Comparison of ENCODE assay signal across 18 cellular contexts in genomic region chr9:123312306-123312877, GRCh38. TPM values are rescaled to one million over a fixed set of nuclear protein-coding genes. Genes with fewer than 3 reads are reported as not detected.
DNase-seq lines count a peak whose midpoint lies in the region; ATAC-seq, FAIRE-seq and TF ChIP-seq lines count a peak whose summit lies in the region.
"Had no signal": no experiment of that assay in that cellular context is flagged by ENCODE, and none has a peak within 500 bp of the region (broad histone marks: within the 10 kb centered on the region; RNA-seq: fewer than 3 reads in every experiment).

No MANE protein-coding gene starts in this region.

- H3K27me3 ChIP-seq in upper lobe of right lung (no peaks in the 10 kb centered on the region), gastrocnemius medialis (no peaks in the 10 kb centered on the region)

- CTCF ChIA-PET in WTC11 (lab: Charles Lee), result interaction anchor here (1.6 to 3.1 kb wide), 2 partner anchors 38 to 82 kb away, joined by 4 to 13 read pairs; no protein-coding TSS in a partner anchor

- H3K4me3 ChIP-seq in kidney (ENCODE audit: low read length in 2 of 2), result no peak overlapping the region
- H3K4me3 ChIP-seq in upper lobe of right lung, result no peak overlapping the region
- H3K4me3 ChIP-seq in gastrocnemius medialis, result no peak overlapping the region

- H3K9me3 ChIP-seq in kidney (ENCODE audit: control insufficient read depth in 1 of 2, low read length in 2 of 2) (no peaks in the 10 kb centered on the region), upper lobe of right lung (no peaks in the 10 kb centered on the region), gastrocnemius medialis (no peaks in the 10 kb centered on the region)

- intact Hi-C loops in kidney (cut with DNase I), result no loop called here
- intact Hi-C loops in upper lobe of right lung (cut with DNase I), result no loop called here
- intact Hi-C loops in gastrocnemius medialis (cut with DNase I; ENCODE audit: low total_unique reads), result no loop called here

- no peak for TF ChIP-seq POLR2A in gastrocnemius medialis (IDR thresholded peaks at IDR 0.05)

- H3K9me3 Mint-ChIP-seq in activated naive CD8-positive, alpha-beta T cell treated with anti-CD3 and anti-CD28 coated beads for 36 hours, result no peaks in the 10 kb centered on the region
- H3K9me3 Mint-ChIP-seq in activated naive CD8-positive, alpha-beta T cell treated with anti-CD3 and anti-CD28 coated beads, Interleukin-2, amount 50 U/mL, for 24 hours, result no peaks in the 10 kb centered on the region
- no peaks in the 10 kb centered on the region for H3K9me3 Mint-ChIP-seq in WTC11
- H3K9me3 Mint-ChIP-seq: CD4-positive, alpha-beta T cell had no signal

- no peak for ATAC-seq in activated naive CD8-positive, alpha-beta T cell treated with anti-CD3 and anti-CD28 coated beads, Interleukin-2, amount 50 U/mL, for 24 hours
- ATAC-seq in WTC11, result peak; percentile 72
- ATAC-seq in upper lobe of right lung, result peak; percentile 14
- ATAC-seq in gastrocnemius medialis, result no peak
- ATAC-seq in HG03460 (IDR thresholded peaks at IDR 0.05; ENCODE audit: unreplicated experiment), result no peak
- ATAC-seq: SK-N-SH treated with all-trans-retinoic acid at 6 μM for 48 hours had no signal

- no peaks in the 10 kb centered on the region for H3K27me3 Mint-ChIP-seq in activated naive CD8-positive, alpha-beta T cell treated with anti-CD3 and anti-CD28 coated beads for 36 hours
- no peaks in the 10 kb centered on the region for H3K27me3 Mint-ChIP-seq in activated naive CD8-positive, alpha-beta T cell treated with anti-CD3 and anti-CD28 coated beads, Interleukin-2, amount 50 U/mL, for 24 hours
- H3K27me3 Mint-ChIP-seq in WTC11 (ENCODE audit: low read depth), result no peaks in the 10 kb centered on the region; the same call in 1 of the 2 replicates
- H3K27me3 Mint-ChIP-seq: CD4-positive, alpha-beta T cell had no signal

- peaks cover 4% of the 10 kb centered on the region for H3K4me1 Mint-ChIP-seq in activated naive CD8-positive, alpha-beta T cell treated with anti-CD3 and anti-CD28 coated beads for 36 hours
- H3K4me1 Mint-ChIP-seq in activated naive CD8-positive, alpha-beta T cell treated with anti-CD3 and anti-CD28 coated beads, Interleukin-2, amount 50 U/mL, for 24 hours, result peaks cover 4% of the 10 kb centered on the region
- H3K4me1 Mint-ChIP-seq in WTC11, result peaks cover 4% of the 10 kb centered on the region; the same call in 1 of the 2 replicates

- H3K27ac ChIP-seq in kidney (ENCODE audit: low read depth in 2 of 2, low read length in 2 of 2) (no peak overlapping the region), upper lobe of right lung (no peak overlapping the region), gastrocnemius medialis (peak overlapping the region in 2 of 4 donors; percentile 73 to 86)

- H3K36me3 Mint-ChIP-seq in activated naive CD8-positive, alpha-beta T cell treated with anti-CD3 and anti-CD28 coated beads for 36 hours, result no peaks in the 10 kb centered on the region
- H3K36me3 Mint-ChIP-seq in activated naive CD8-positive, alpha-beta T cell treated with anti-CD3 and anti-CD28 coated beads, Interleukin-2, amount 50 U/mL, for 24 hours (ENCODE audit: low read depth), result no peaks in the 10 kb centered on the region
- H3K36me3 Mint-ChIP-seq in WTC11, result no peaks in the 10 kb centered on the region

- TF ChIP-seq CTCF in WTC11 (IDR thresholded peaks at IDR 0.05) (no peak), kidney (IDR thresholded peaks at IDR 0.05; ENCODE audit: borderline replicate concordance, extremely low read depth, insufficient read depth) (no peak), upper lobe of right lung (IDR thresholded peaks at IDR 0.05) (no peak), gastrocnemius medialis (IDR thresholded peaks at IDR 0.05 in 4 of 5, conservative IDR thresholded peaks at IDR 0.05 in 1 of 5) (no peak)

- no peak for FAIRE-seq in kidney (lab: Jason Lieb, UNC)
- FAIRE-seq: D721Med had no signal

- H3K36me3 ChIP-seq in kidney (ENCODE audit: control insufficient read depth in 1 of 2, insufficient read depth in 2 of 2, low read length in 2 of 2), result no peaks in the 10 kb centered on the region
- no peaks in the 10 kb centered on the region for H3K36me3 ChIP-seq in upper lobe of right lung
- no peaks in the 10 kb centered on the region for H3K36me3 ChIP-seq in gastrocnemius medialis

- in situ Hi-C loops in gastrocnemius medialis (cut with MboI; ENCODE audit: low sequenced_read_pairs in 4 of 4), result no loop called here

- H3K4me1 ChIP-seq in kidney (ENCODE audit: control insufficient read depth in 1 of 2, insufficient read depth in 1 of 2, low read depth in 1 of 2, low read length in 2 of 2) (no peaks in the 10 kb centered on the region), upper lobe of right lung (no peaks in the 10 kb centered on the region), gastrocnemius medialis (peaks cover 31 to 39% of the 10 kb centered on the region in 2 donors)

- no peak overlapping the region for H3K9ac ChIP-seq in kidney (ENCODE audit: low read length in 2 of 2)

- no peak overlapping the region for H3K4me3 Mint-ChIP-seq in activated naive CD8-positive, alpha-beta T cell treated with anti-CD3 and anti-CD28 coated beads for 36 hours
- H3K4me3 Mint-ChIP-seq in activated naive CD8-positive, alpha-beta T cell treated with anti-CD3 and anti-CD28 coated beads, Interleukin-2, amount 50 U/mL, for 24 hours, result no peak overlapping the region
- no peak overlapping the region for H3K4me3 Mint-ChIP-seq in WTC11
- H3K4me3 Mint-ChIP-seq: CD4-positive, alpha-beta T cell had no signal

- no peak for DNase-seq in activated naive CD8-positive, alpha-beta T cell treated with anti-CD3 and anti-CD28 coated beads for 36 hours
- DNase-seq in activated naive CD8-positive, alpha-beta T cell treated with anti-CD3 and anti-CD28 coated beads, Interleukin-2, amount 50 U/mL, for 24 hours, result no peak
- no peak for DNase-seq in WTC11 (ENCODE audit: low spot score)
- peak; percentile 34 for DNase-seq in kidney
- peak; percentile 21 for DNase-seq in upper lobe of right lung
- no peak for DNase-seq in gastrocnemius medialis
- no peak for DNase-seq in NCI-H2196 treated with DMSO at 0.1 percent for 48 hours (lab: John Stamatoyannopoulos, UW; ENCODE audit: unreplicated experiment)
- DNase-seq: CD4-positive, alpha-beta T cell; GF-D8; H7; Karpas-422; NCI-H1105 treated with DMSO at 0.1 percent for 48 hours; NCI-H187; NCI-H446 treated with DMSO at 0.1 percent for 48 hours; NCI-H774 had no signal

- POLR2A ChIA-PET in WTC11 (lab: Charles Lee), result interaction anchor here (0.6 kb wide), 1 partner anchor 126 kb away, joined by 3 read pairs; no protein-coding TSS in a partner anchor

- H3K27ac Mint-ChIP-seq in activated naive CD8-positive, alpha-beta T cell treated with anti-CD3 and anti-CD28 coated beads for 36 hours, result peak overlapping the region; percentile 59
- H3K27ac Mint-ChIP-seq in activated naive CD8-positive, alpha-beta T cell treated with anti-CD3 and anti-CD28 coated beads, Interleukin-2, amount 50 U/mL, for 24 hours, result no peak overlapping the region
- no peak overlapping the region for H3K27ac Mint-ChIP-seq in WTC11
- H3K27ac Mint-ChIP-seq: CD4-positive, alpha-beta T cell had no signal

TF ChIP-seq in WTC11, 78 proteins besides CTCF, POLR2A, EP300 and RAD21:
- TF ChIP-seq NFE2L1 (CRISPR knock-in tag; IDR thresholded peaks at IDR 0.05), result peak; percentile 88
- TF ChIP-seq ZNF281 (CRISPR knock-in tag; IDR thresholded peaks at IDR 0.05), result no peak
- no peak for TF ChIP-seq MXD4 (CRISPR knock-in tag; IDR thresholded peaks at IDR 0.05; ENCODE audit: borderline replicate concordance)
- no peak for TF ChIP-seq ZNF317 (CRISPR knock-in tag; IDR thresholded peaks at IDR 0.05; ENCODE audit: borderline replicate concordance, low read depth)

RNA-seq across cellular contexts. Expression of gene CRB2, which starts 43.6 kb away (rescaled TPM):
- total RNA-seq in activated naive CD8-positive, alpha-beta T cell treated with anti-CD3 and anti-CD28 coated beads for 36 hours, result under 1 TPM; 0.06 to 0.10 TPM
- total RNA-seq in WTC11 (2021) (1.8 to 3.5 TPM (median 2.4 TPM) in 3 replicates), kidney (0.88 TPM), upper lobe of right lung (0.93 TPM), gastrocnemius medialis (not detected)
- polyA plus RNA-seq in kidney (ENCODE audit: insufficient read depth, low read depth, low replicate concordance), result 8.4 TPM
- total RNA-seq: CD4-positive, alpha-beta T cell had no signal

RNA-seq across cellular contexts. Expression of gene STRBP, which starts 44.0 kb away (rescaled TPM):
- total RNA-seq in activated naive CD8-positive, alpha-beta T cell treated with anti-CD3 and anti-CD28 coated beads for 36 hours, result 10 to 100 TPM; 43.5 to 46.2 TPM
- total RNA-seq in WTC11 (2021), result 90.9 to 102 TPM (median 96.3 TPM) in 3 replicates
- total RNA-seq in kidney, result 30.7 TPM
- polyA plus RNA-seq in kidney (ENCODE audit: insufficient read depth, low read depth, low replicate concordance), result 21.6 TPM
- 24.7 TPM for total RNA-seq in upper lobe of right lung
- total RNA-seq in gastrocnemius medialis, result 10 to 100 TPM in 2 of 4 donors, 1 to 10 TPM in 2; 5.0 to 25.0 (median 13.2) TPM

Comparison
In these comparisons a context has a peak if more than half of its experiments do, and no peak if none do; other contexts are left out.
1. DNase-seq: peak in kidney (single experiment) and upper lobe of right lung (single experiment); none in activated naive CD8-positive, alpha-beta T cell treated with anti-CD3 and anti-CD28 coated beads for 36 hours (single experiment), activated naive CD8-positive, alpha-beta T cell treated with anti-CD3 and anti-CD28 coated beads, Interleukin-2, amount 50 U/mL, for 24 hours (single experiment), WTC11 (single experiment), gastrocnemius medialis (0 of 2) and NCI-H2196 treated with DMSO at 0.1 percent for 48 hours (single experiment).
2. ATAC-seq: peak in WTC11 (single experiment) and upper lobe of right lung (single experiment); none in activated naive CD8-positive, alpha-beta T cell treated with anti-CD3 and anti-CD28 coated beads, Interleukin-2, amount 50 U/mL, for 24 hours (single experiment), gastrocnemius medialis (0 of 2) and HG03460 (single experiment).